In the genomic region with DNA sequence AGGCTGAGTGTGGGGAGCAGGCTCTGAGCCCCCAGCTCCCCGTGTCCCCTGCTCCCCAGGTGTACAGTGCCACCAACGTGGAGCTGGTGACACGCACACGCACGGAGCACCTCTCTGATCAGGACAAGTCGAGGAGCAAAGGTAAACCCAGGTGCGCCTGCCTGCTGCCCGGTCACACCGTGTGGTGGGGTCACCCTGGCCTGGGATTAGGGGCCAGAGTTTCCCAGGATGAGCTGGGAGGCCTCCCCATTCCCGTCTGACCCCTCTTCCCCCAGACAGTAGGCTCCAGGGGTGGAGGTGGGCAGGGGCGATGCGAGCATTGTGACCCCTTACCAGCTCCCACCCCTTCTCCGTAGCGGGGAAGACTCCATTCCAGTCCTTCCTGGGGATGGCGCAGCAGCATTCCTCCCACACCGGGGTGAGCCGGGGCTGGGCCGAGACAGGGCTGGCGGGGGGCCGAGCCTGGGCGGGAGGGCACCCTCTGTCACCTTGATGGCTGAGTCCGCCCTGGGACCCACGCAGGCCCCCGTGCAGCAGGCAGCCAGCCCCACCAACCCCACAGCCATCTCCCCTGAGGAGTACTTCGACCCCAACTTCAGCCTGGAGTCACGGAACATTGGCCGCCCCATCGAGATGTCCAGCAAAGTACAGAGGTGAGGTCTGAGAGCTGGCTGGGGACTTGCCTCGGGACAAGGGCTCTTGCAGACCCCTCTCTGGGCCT, we compare ENCODE assay signal across 18 cellular contexts. TPM values are rescaled to one million over a fixed set of nuclear protein-coding genes. Genes with fewer than 3 reads are reported as not detected.
DNase-seq lines count a peak whose midpoint lies in the region; ATAC-seq and TF ChIP-seq lines count a peak whose summit lies in the region.
"Had no signal": no experiment of that assay in that cellular context is flagged by ENCODE, and none has a peak within 500 bp of the region (broad histone marks: within the 10 kb centered on the region; RNA-seq: fewer than 3 reads in every experiment).

No MANE protein-coding gene starts in this region.

- TF ChIP-seq CTCF in CD14-positive monocyte (IDR thresholded peaks at IDR 0.05) (no peak), sigmoid colon (IDR thresholded peaks at IDR 0.05) (no peak)
- TF ChIP-seq CTCF in activated CD8-positive, alpha-beta T cell treated with anti-CD3 and anti-CD28 coated beads for 36 hours (IDR thresholded peaks at IDR 0.05) = no peak

- TF ChIP-seq EP300 in sigmoid colon (IDR thresholded peaks at IDR 0.05) = no peak

- TF ChIP-seq POLR2A in sigmoid colon (IDR thresholded peaks at IDR 0.05) = no peak

- H3K9me3 ChIP-seq in right cardiac atrium (ENCODE audit: control insufficient read depth, low read length) (no peaks in the 10 kb centered on the region), sigmoid colon (peaks cover 0 to 3% (median 0%) of the 10 kb centered on the region in 4 donors), MG63 (peaks cover 14% of the 10 kb centered on the region)

- ATAC-seq in activated T-cell treated with anti-CD3 and anti-CD28 coated beads, Interleukin-2, amount 50 U/mL, for 72 hours (replicated peaks in 1 of 2) = no peak
- no peak for ATAC-seq in right cardiac atrium
- ATAC-seq in activated CD8-positive, alpha-beta T cell treated with anti-CD3 and anti-CD28 coated beads for 36 hours = no peak

- POLR2A ChIA-PET in activated CD8-positive, alpha-beta T cell treated with anti-CD3 and anti-CD28 coated beads for 36 hours (lab: Charles Lee) = interaction anchor here (1.0 to 6.9 kb wide), 7 partner anchors 9 to 60 kb away, joined by 3 to 88 read pairs (median 4); a partner anchor contains a TSS

- H3K4me3 ChIP-seq in right cardiac atrium (ENCODE audit: low read length) (no peak overlapping the region), sigmoid colon (no peak overlapping the region), MG63 (no peak overlapping the region)

- H3K9me3 Mint-ChIP-seq in activated T-cell treated with anti-CD3 and anti-CD28 coated beads, Interleukin-2, amount 50 U/mL, for 72 hours = peaks cover 5 to 6% of the 10 kb centered on the region in 2 donors
- peaks cover 3 to 15% (median 8%) of the 10 kb centered on the region in 7 donors for H3K9me3 Mint-ChIP-seq in CD14-positive monocyte
- peaks cover 15% of the 10 kb centered on the region for H3K9me3 Mint-ChIP-seq in activated CD8-positive, alpha-beta T cell treated with anti-CD3 and anti-CD28 coated beads for 36 hours

- DNase-seq in activated T-cell treated with anti-CD3 and anti-CD28 coated beads, Interleukin-2, amount 50 U/mL, for 1 hour = peak; percentile 15
- DNase-seq in activated T-cell treated with anti-CD3 and anti-CD28 coated beads, Interleukin-2, amount 50 U/mL, for 72 hours = no peak
- DNase-seq in CD14-positive monocyte (ENCODE audit: low spot score) (peak; percentile 44), right cardiac atrium (peak in 2 of 3 donors; percentile 13 to 62), sigmoid colon (peak; percentile 62), MG63 (no peak), NAMALWA (ENCODE audit: low spot score) (no peak)
- no peak for DNase-seq in activated CD8-positive, alpha-beta T cell treated with anti-CD3 and anti-CD28 coated beads for 36 hours
- DNase-seq: DMS53; H7; NCI-H1092; NCI-H1694; NCI-H345; NCI-H526 treated with DMSO at 0.1 percent for 48 hours; NK-92 treated with Interleukin-12 subunit alpha and Interleukin-12 subunit beta, amount 100 ng/mL, for 24 hours; OCI-M1; RPMI8226 had no signal

- peaks cover 12 to 35% of the 10 kb centered on the region in 2 donors for H3K36me3 Mint-ChIP-seq in activated T-cell treated with anti-CD3 and anti-CD28 coated beads, Interleukin-2, amount 50 U/mL, for 72 hours (ENCODE audit: insufficient read depth in 2 of 2)
- H3K36me3 Mint-ChIP-seq in CD14-positive monocyte = peaks cover 59 to 74% of the 10 kb centered on the region in 2 donors
- peaks cover 47% of the 10 kb centered on the region for H3K36me3 Mint-ChIP-seq in activated CD8-positive, alpha-beta T cell treated with anti-CD3 and anti-CD28 coated beads for 36 hours (ENCODE audit: low read depth)

- H3K4me1 Mint-ChIP-seq in activated T-cell treated with anti-CD3 and anti-CD28 coated beads, Interleukin-2, amount 50 U/mL, for 72 hours (ENCODE audit: low read depth) = peaks cover 19% of the 10 kb centered on the region
- H3K4me1 Mint-ChIP-seq in CD14-positive monocyte = peaks cover 51% of the 10 kb centered on the region
- H3K4me1 Mint-ChIP-seq in activated CD8-positive, alpha-beta T cell treated with anti-CD3 and anti-CD28 coated beads for 36 hours (ENCODE audit: low read depth) = peaks cover 18% of the 10 kb centered on the region

- H3K4me1 ChIP-seq in right cardiac atrium (ENCODE audit: control insufficient read depth, insufficient read depth, low read length) (peaks cover 3% of the 10 kb centered on the region), sigmoid colon (peaks cover 0 to 25% (median 19%) of the 10 kb centered on the region in 4 donors)

- no peaks in the 10 kb centered on the region for H3K27me3 Mint-ChIP-seq in activated T-cell treated with anti-CD3 and anti-CD28 coated beads, Interleukin-2, amount 50 U/mL, for 72 hours (ENCODE audit: low read depth)
- H3K27me3 Mint-ChIP-seq in CD14-positive monocyte (ENCODE audit: low read depth in 3 of 3) = no peaks in the 10 kb centered on the region
- H3K27me3 Mint-ChIP-seq in activated CD8-positive, alpha-beta T cell treated with anti-CD3 and anti-CD28 coated beads for 36 hours = no peaks in the 10 kb centered on the region

- intact Hi-C loops in CD14-positive monocyte (cut with micrococcal nuclease) = loop anchor here in 1 of 2 donors (5.0 kb wide), 1 partner anchor 32 kb away; a partner anchor contains a TSS
- intact Hi-C loops in right cardiac atrium (cut with DNase I) = no loop called here
- intact Hi-C loops in sigmoid colon (cut with DNase I) = no loop called here
- intact Hi-C loops in activated CD8-positive, alpha-beta T cell treated with anti-CD3 and anti-CD28 coated beads for 36 hours (cut with micrococcal nuclease) = no loop called here

- no peaks in the 10 kb centered on the region for H3K27me3 ChIP-seq in right cardiac atrium (ENCODE audit: control insufficient read depth, insufficient read depth)
- no peaks in the 10 kb centered on the region for H3K27me3 ChIP-seq in sigmoid colon
- no peaks in the 10 kb centered on the region for H3K27me3 ChIP-seq in MG63

- no peak overlapping the region for H3K27ac ChIP-seq in right cardiac atrium (ENCODE audit: low read length)
- no peak overlapping the region for H3K27ac ChIP-seq in sigmoid colon
- H3K27ac ChIP-seq: C4-2B had no signal

- H3K36me3 ChIP-seq in sigmoid colon (peaks cover 16 to 62% (median 35%) of the 10 kb centered on the region in 4 donors), MG63 (peaks cover 42% of the 10 kb centered on the region)

- no peak overlapping the region for H3K4me3 Mint-ChIP-seq in activated T-cell treated with anti-CD3 and anti-CD28 coated beads, Interleukin-2, amount 50 U/mL, for 72 hours
- H3K4me3 Mint-ChIP-seq in CD14-positive monocyte = no peak overlapping the region
- no peak overlapping the region for H3K4me3 Mint-ChIP-seq in activated CD8-positive, alpha-beta T cell treated with anti-CD3 and anti-CD28 coated beads for 36 hours

- 95% methylated on average over 29 of the region's 29 CpGs for WGBS in right cardiac atrium
- 93 to 96% methylated on average over 29 of the region's 29 CpGs for WGBS in sigmoid colon, 2 donors

- no peak overlapping the region for H3K27ac Mint-ChIP-seq in activated T-cell treated with anti-CD3 and anti-CD28 coated beads, Interleukin-2, amount 50 U/mL, for 72 hours
- H3K27ac Mint-ChIP-seq in CD14-positive monocyte = peak overlapping the region in 5 of 7 donors; percentile 53 to 80 (median 73)
- no peak overlapping the region for H3K27ac Mint-ChIP-seq in activated CD8-positive, alpha-beta T cell treated with anti-CD3 and anti-CD28 coated beads for 36 hours

- CTCF ChIA-PET in activated CD8-positive, alpha-beta T cell treated with anti-CD3 and anti-CD28 coated beads for 36 hours (lab: Charles Lee) = interaction anchor here (1.0 to 1.8 kb wide), 5 partner anchors 18 to 102 kb away, joined by 3 to 6 read pairs (median 3); a partner anchor contains a TSS

RNA-seq across cellular contexts. Expression of a gene that starts 3.7 kb away (rescaled TPM):
- total RNA-seq in activated T-cell treated with anti-CD3 and anti-CD28 coated beads, Interleukin-2, amount 50 U/mL, for 72 hours = 10 to 100 TPM; 13.3 to 20.3 TPM
- polyA plus RNA-seq in CD14-positive monocyte (1 to 10 TPM; 3.6 to 5.8 TPM), right cardiac atrium (14.9 TPM), sigmoid colon (10 to 100 TPM; 15.6 to 39.0 (median 21.3) TPM)
- total RNA-seq in right cardiac atrium (10 to 100 TPM; 23.9 to 25.9 (median 25.1) TPM), sigmoid colon (10 to 100 TPM; 20.0 to 37.7 (median 26.6) TPM)
- 1 to 10 TPM; 7.4 to 9.1 TPM for total RNA-seq in activated CD8-positive, alpha-beta T cell treated with anti-CD3 and anti-CD28 coated beads for 36 hours
- 3.8 and 5.1 TPM in 2 replicates for total RNA-seq in MG63 (2014; rRNA removed; shearing (Covaris generic); ENCODE audit: low replicate concordance)

RNA-seq across cellular contexts. Expression of a gene that starts 10.5 kb away (rescaled TPM):
- 10 to 100 TPM; 78.5 to 90.9 TPM for total RNA-seq in activated T-cell treated with anti-CD3 and anti-CD28 coated beads, Interleukin-2, amount 50 U/mL, for 72 hours
- polyA plus RNA-seq in CD14-positive monocyte (10 to 100 TPM in 1 of 2 donors, 1 to 10 TPM in 1; 9.1 to 10.3 TPM), right cardiac atrium (18.0 TPM), sigmoid colon (10 to 100 TPM in 2 of 3 donors, 1 to 10 TPM in 1; 9.0 to 42.2 (median 16.8) TPM)
- total RNA-seq in right cardiac atrium (10 to 100 TPM; 20.0 to 25.3 (median 22.8) TPM), sigmoid colon (10 to 100 TPM; 23.9 to 45.7 (median 24.2) TPM)
- 10 to 100 TPM; 75.4 to 78.7 TPM for total RNA-seq in activated CD8-positive, alpha-beta T cell treated with anti-CD3 and anti-CD28 coated beads for 36 hours
- 17.2 and 25.8 TPM in 2 replicates for total RNA-seq in MG63 (2014; rRNA removed; shearing (Covaris generic); ENCODE audit: low replicate concordance)

RNA-seq across cellular contexts. Expression of a gene that starts 33.4 kb away (rescaled TPM):
- 100 to 1,000 TPM; 379 to 422 TPM for total RNA-seq in activated T-cell treated with anti-CD3 and anti-CD28 coated beads, Interleukin-2, amount 50 U/mL, for 72 hours
- polyA plus RNA-seq in CD14-positive monocyte = 10 to 100 TPM; 34.9 to 43.0 TPM
- 10 to 100 TPM; 50.4 to 56.5 (median 52.5) TPM for total RNA-seq in right cardiac atrium
- polyA plus RNA-seq in right cardiac atrium = 56.6 TPM
- total RNA-seq in sigmoid colon = 10 to 100 TPM; 32.1 to 48.2 (median 38.9) TPM
- polyA plus RNA-seq in sigmoid colon = 100 to 1,000 TPM in 1 of 3 donors, 10 to 100 TPM in 2; 88.3 to 152 (median 92.0) TPM
- total RNA-seq in activated CD8-positive, alpha-beta T cell treated with anti-CD3 and anti-CD28 coated beads for 36 hours = 100 to 1,000 TPM; 303 to 305 TPM
- total RNA-seq in MG63 (2014; rRNA removed; shearing (Covaris generic); ENCODE audit: low replicate concordance) = 24.2 and 31.8 TPM in 2 replicates

RNA-seq across cellular contexts. Expression of a gene that starts 53.7 kb away (rescaled TPM):
- 10 to 100 TPM; 68.5 to 74.1 TPM for total RNA-seq in activated T-cell treated with anti-CD3 and anti-CD28 coated beads, Interleukin-2, amount 50 U/mL, for 72 hours
- polyA plus RNA-seq in CD14-positive monocyte (100 to 1,000 TPM; 157 to 176 TPM), right cardiac atrium (124 TPM), sigmoid colon (100 to 1,000 TPM; 381 to 748 (median 498) TPM)
- total RNA-seq in right cardiac atrium (10 to 100 TPM; 53.8 to 86.6 (median 65.3) TPM), sigmoid colon (10 to 100 TPM; 48.5 to 78.9 (median 67.0) TPM)
- 10 to 100 TPM; 34.1 to 36.1 TPM for total RNA-seq in activated CD8-positive, alpha-beta T cell treated with anti-CD3 and anti-CD28 coated beads for 36 hours
- total RNA-seq in MG63 (2014; rRNA removed; shearing (Covaris generic); ENCODE audit: low replicate concordance) = 17.3 and 40.1 TPM in 2 replicates

Comparison
In these comparisons a context has a peak if more than half of its experiments do, and no peak if none do; other contexts are left out.
1. DNase-seq: peak in activated T-cell treated with anti-CD3 and anti-CD28 coated beads, Interleukin-2, amount 50 U/mL, for 1 hour (single experiment), CD14-positive monocyte (single experiment), right cardiac atrium (2 of 3) and sigmoid colon (single experiment); none in activated T-cell treated with anti-CD3 and anti-CD28 coated beads, Interleukin-2, amount 50 U/mL, for 72 hours (0 of 2), activated CD8-positive, alpha-beta T cell treated with anti-CD3 and anti-CD28 coated beads for 36 hours (single experiment), MG63 (single experiment) and NAMALWA (single experiment).
2. H3K27ac Mint-ChIP-seq: peak in CD14-positive monocyte (5 of 7); none in activated T-cell treated with anti-CD3 and anti-CD28 coated beads, Interleukin-2, amount 50 U/mL, for 72 hours (single experiment) and activated CD8-positive, alpha-beta T cell treated with anti-CD3 and anti-CD28 coated beads for 36 hours (single experiment).